Comparison of ENCODE assay signal across 21 cellular contexts in the genomic region with DNA sequence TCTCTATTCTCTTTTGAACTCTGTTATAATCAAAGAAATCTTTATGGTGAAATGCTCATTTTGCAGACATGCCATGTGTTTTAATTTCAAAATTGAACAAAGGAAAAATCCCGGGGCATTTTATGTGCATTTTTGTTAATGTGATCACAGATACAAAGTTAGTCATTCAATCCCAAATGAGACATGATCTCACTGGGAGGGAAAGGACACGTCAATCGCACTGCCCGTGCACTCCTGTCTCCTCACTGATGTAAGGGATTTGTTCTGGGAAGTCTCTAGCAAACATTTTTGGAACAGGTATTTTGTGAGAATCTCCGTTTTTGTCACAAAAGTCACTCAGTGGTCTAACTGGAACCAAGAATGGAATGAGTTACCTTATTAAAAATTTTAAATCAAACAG.
DNase-seq lines count a peak whose midpoint lies in the region; ATAC-seq and TF ChIP-seq lines count a peak whose summit lies in the region.
"Had no signal": no experiment of that assay in that cellular context is flagged by ENCODE, and none has a peak within 500 bp of the region (broad histone marks: within the 10 kb centered on the region; RNA-seq: fewer than 3 reads in every experiment).

No MANE protein-coding gene starts in this region.

- no peaks in the 10 kb centered on the region for H3K36me3 ChIP-seq in RWPE2 (ENCODE audit: low read depth)
- no peaks in the 10 kb centered on the region for H3K36me3 ChIP-seq in mesenchymal stem cell (ENCODE audit: control insufficient read depth in 1 of 2, insufficient read depth in 2 of 2, low read depth in 1 of 2, low read length in 2 of 2)
- H3K36me3 ChIP-seq: BLaER1 had no signal

- H4K8ac ChIP-seq in mesenchymal stem cell (ENCODE audit: low read length) = no peak overlapping the region

- no peaks in the 10 kb centered on the region for H3K79me1 ChIP-seq in mesenchymal stem cell (replicated peaks; ENCODE audit: low read length, poor library complexity, severe bottlenecking)

- ATAC-seq in RWPE2 (ENCODE audit: low read depth) (peak; percentile 70; the same call in 2 of the 3 replicates), GM18520 (IDR thresholded peaks at IDR 0.05; ENCODE audit: unreplicated experiment) (no peak)
- ATAC-seq: CD8-positive, alpha-beta T cell; GM12878; GM23338; HCT116 had no signal

- 97% methylated on average over 5 of the region's 5 CpGs for WGBS in mesenchymal stem cell

- H3K27me3 ChIP-seq in RWPE2 (ENCODE audit: insufficient read depth, poor library complexity, severe bottlenecking) (no peaks in the 10 kb centered on the region), mesenchymal stem cell (ENCODE audit: control insufficient read depth in 1 of 2, insufficient read depth in 1 of 2, low read length in 2 of 2) (no peaks in the 10 kb centered on the region)
- H3K27me3 ChIP-seq: BLaER1 had no signal

- H2BK5ac ChIP-seq in mesenchymal stem cell (ENCODE audit: low read depth, low read length, poor library complexity, severe bottlenecking) = no peak overlapping the region

- H3K27ac ChIP-seq in RWPE2 (ENCODE audit: poor library complexity, severe bottlenecking) (peak overlapping the region; percentile 68), mesenchymal stem cell (ENCODE audit: low read length, poor library complexity, severe bottlenecking) (no peak overlapping the region)
- H3K27ac ChIP-seq: 22Rv1, BLaER1, C4-2B had no signal

- no peak overlapping the region for H2AK5ac ChIP-seq in mesenchymal stem cell (ENCODE audit: low read length, severe bottlenecking)

- no peak overlapping the region for H3K14ac ChIP-seq in mesenchymal stem cell (ENCODE audit: low read length in 2 of 2)

- H4K91ac ChIP-seq in mesenchymal stem cell (ENCODE audit: low read length) = no peak overlapping the region

- H3K9me3 ChIP-seq in RWPE2 (ENCODE audit: severe bottlenecking) (no peaks in the 10 kb centered on the region), mesenchymal stem cell (ENCODE audit: control insufficient read depth, low read length) (no peaks in the 10 kb centered on the region)
- H3K9me3 ChIP-seq: Caco-2 had no signal

- H3K4me3 ChIP-seq in RWPE2 (ENCODE audit: severe bottlenecking) (no peak overlapping the region), epithelial cell of esophagus (ENCODE audit: low read length) (no peak overlapping the region), mesenchymal stem cell (ENCODE audit: insufficient read depth in 1 of 2, low read depth in 1 of 2, low read length in 2 of 2) (no peak overlapping the region)
- H3K4me3 ChIP-seq: BLaER1, GM12878, GM23338 had no signal

- no peak overlapping the region for H3K23ac ChIP-seq in mesenchymal stem cell (ENCODE audit: low read length in 2 of 2)

- no peak overlapping the region for H2BK15ac ChIP-seq in mesenchymal stem cell (ENCODE audit: low read depth, poor library complexity, severe bottlenecking)

- H3K4me2 ChIP-seq in mesenchymal stem cell (ENCODE audit: low read length, poor library complexity, severe bottlenecking) = no peak overlapping the region
- H3K4me2 ChIP-seq: BLaER1, GM23338 had no signal

- no peak overlapping the region for H2AFZ ChIP-seq in mesenchymal stem cell (ENCODE audit: low read depth, low read length)
- H2AFZ ChIP-seq: GM23338 had no signal

- DNase-seq in ELR (ENCODE audit: low read depth) = peak; percentile 36
- DNase-seq in RWPE2 (ENCODE audit: low spot score) = no peak
- DNase-seq in epithelial cell of esophagus (ENCODE audit: low read depth) = peak; percentile 23
- no peak for DNase-seq in mesenchymal stem cell
- DNase-seq in NCI-H774 (lab: John Stamatoyannopoulos, UW) = no peak
- DNase-seq in anterior cingulate cortex (lab: John Stamatoyannopoulos, UW) = no peak
- no peak for DNase-seq in foreskin melanocyte
- DNase-seq: Caco-2; CD4-positive, CD25-positive, alpha-beta regulatory T cell; CD8-positive, alpha-beta T cell; DMS153; DND-41; GDM1; H9 had no signal

- no peak for TF ChIP-seq CTCF in RWPE2 (IDR thresholded peaks at IDR 0.05; ENCODE audit: poor library complexity, severe bottlenecking)
- TF ChIP-seq CTCF in epithelial cell of esophagus (IDR thresholded peaks at IDR 0.05; ENCODE audit: insufficient read depth, low read depth, low read length, missing control alignments) = no peak

- H3K4ac ChIP-seq in mesenchymal stem cell (ENCODE audit: low read depth in 1 of 2, low read length in 2 of 2) = no peak overlapping the region

- peak overlapping the region; percentile 1 for H3K9ac ChIP-seq in mesenchymal stem cell (ENCODE audit: low read length)
- H3K9ac ChIP-seq: BLaER1 had no signal

- no peak overlapping the region for H2BK12ac ChIP-seq in mesenchymal stem cell (ENCODE audit: low read length in 2 of 2)

- H3K4me1 ChIP-seq in RWPE2 (ENCODE audit: insufficient read depth, poor library complexity, severe bottlenecking) = peaks cover 14% of the 10 kb centered on the region
- H3K4me1 ChIP-seq in mesenchymal stem cell (ENCODE audit: control insufficient read depth, insufficient read depth, low read depth, low read length) = no peaks in the 10 kb centered on the region
- H3K4me1 ChIP-seq: BLaER1, Caco-2 had no signal

- H3K18ac ChIP-seq in mesenchymal stem cell (ENCODE audit: low read depth in 1 of 2, low read length in 2 of 2) = no peak overlapping the region

- H2BK120ac ChIP-seq in mesenchymal stem cell (ENCODE audit: low read depth, low read length) = no peak overlapping the region

Comparison
In these comparisons a context has a peak if more than half of its experiments do, and no peak if none do; other contexts are left out.
1. DNase-seq: peak in ELR (single experiment) and epithelial cell of esophagus (single experiment); none in RWPE2 (single experiment), mesenchymal stem cell (single experiment), NCI-H774 (single experiment), anterior cingulate cortex (0 of 58) and foreskin melanocyte (single experiment).